8 cellular contexts compared by ENCODE assay signal in the genomic region with DNA sequence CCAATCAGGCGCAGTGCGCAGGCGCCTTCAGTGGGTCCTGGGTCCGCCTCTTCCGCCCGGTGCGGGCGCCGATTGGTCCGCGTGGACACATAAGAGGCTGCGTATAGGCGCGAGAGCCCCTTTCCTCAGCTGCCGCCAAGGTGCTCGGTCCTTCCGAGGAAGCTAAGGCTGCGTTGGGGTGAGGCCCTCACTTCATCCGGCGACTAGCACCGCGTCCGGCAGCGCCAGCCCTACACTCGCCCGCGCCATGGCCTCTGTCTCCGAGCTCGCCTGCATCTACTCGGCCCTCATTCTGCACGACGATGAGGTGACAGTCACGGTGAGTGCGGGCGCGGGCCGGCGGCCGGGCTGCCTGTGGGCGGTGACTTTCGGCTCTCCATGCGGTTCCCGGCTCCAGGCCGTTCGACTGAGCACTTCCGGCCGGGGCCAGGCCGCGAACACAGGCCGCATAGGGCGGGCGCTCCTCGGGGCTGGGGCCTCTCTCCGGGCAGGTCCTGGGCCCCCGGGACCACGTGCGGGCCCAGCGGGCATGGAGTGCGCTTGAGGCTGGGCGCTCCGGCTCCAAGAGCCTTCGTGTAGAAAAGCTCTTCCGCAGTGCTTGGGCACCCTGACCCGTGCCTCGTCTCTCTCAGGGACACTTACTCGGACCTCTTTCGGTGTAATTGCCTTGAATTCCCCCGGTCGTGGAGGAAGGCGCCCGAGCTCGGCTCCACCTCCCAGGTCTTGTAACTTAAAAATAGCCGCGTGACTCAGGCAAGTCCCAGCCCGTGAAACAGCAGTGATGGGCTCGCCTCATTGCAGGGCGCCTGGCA. TPM values are rescaled to one million over a fixed set of nuclear protein-coding genes. Genes with fewer than 3 reads are reported as not detected.
A peak's percentile ranks its signal among the peaks of the same experiment; 100 is the strongest.
DNase-seq lines count a peak whose midpoint lies in the region; ATAC-seq and TF ChIP-seq lines count a peak whose summit lies in the region.

A gene (plus strand): TSS at position 117 of the 812 bp plus-strand sequence. CDS start 131 bp downstream, at position 248.

- H3K27ac ChIP-seq in DOHH2 (ENCODE audit: low read depth, low read length) (peak within 1 kb of the TSS; percentile 75), KOPT-K1 (ENCODE audit: low read depth, low read length, poor library complexity, severe bottlenecking) (peak within 1 kb of the TSS; percentile 81)

- DNase-seq in RPMI8226 (peak; percentile 100), fibroblast of mammary gland (ENCODE audit: low read depth) (peak; percentile 94), natural killer cell (peak; percentile 96)
- peak; percentile 94 for DNase-seq in activated T-helper 2 cell treated with anti-CD3 and anti-CD28 coated beads, Interferon-gamma antibody, Interleukin-2, Interleukin-4, amounts not matched to agents 10 μg/mL and 5 μg/mL and 100 μg/mL, durations not matched to agents 14 hours and 24 hours and 36 hours (ENCODE audit: low spot score)
- DNase-seq in stimulated activated naive CD4-positive, alpha-beta T cell treated with Interleukin-2 at 50 U/mL for 16 hours (lab: John Stamatoyannopoulos, UW), result peak; percentile 91

- H3K36me3 ChIP-seq in DOHH2 (ENCODE audit: control insufficient read depth, low read length), result peaks cover 58% of the 10 kb centered on the region
- peaks cover 62% of the 10 kb centered on the region for H3K36me3 ChIP-seq in KOPT-K1 (ENCODE audit: insufficient read depth, low read length)

- H3K9me2 ChIP-seq in DOHH2 (replicated peaks; ENCODE audit: control insufficient read depth, low read length), result no peaks in the 10 kb centered on the region

- peaks cover 41% of the 10 kb centered on the region for H3K79me2 ChIP-seq in DOHH2 (ENCODE audit: control insufficient read depth, low read length)

- peak within 1 kb of the TSS; percentile 88 for H3K4me2 ChIP-seq in DOHH2 (ENCODE audit: low read length)

- H3K4me3 Mint-ChIP-seq in activated T-helper 2 cell treated with anti-CD3 and anti-CD28 coated beads, Interferon-gamma antibody, Interleukin-2, Interleukin-4, amounts not matched to agents 10 μg/mL and 5 μg/mL and 100 μg/mL, durations not matched to agents 14 hours and 24 hours and 36 hours (ENCODE audit: low read depth), result peak within 1 kb of the TSS; percentile 99
- peak within 1 kb of the TSS; percentile 98 for H3K4me3 Mint-ChIP-seq in natural killer cell

- H3K4me1 ChIP-seq in DOHH2 (ENCODE audit: control insufficient read depth, low read length), result peaks cover 29% of the 10 kb centered on the region

- no peaks in the 10 kb centered on the region for H3K9me3 ChIP-seq in DOHH2 (ENCODE audit: control insufficient read depth, insufficient read depth, low read length)
- H3K9me3 ChIP-seq in KOPT-K1 (ENCODE audit: insufficient read depth, low read length, poor library complexity, severe bottlenecking), result no peaks in the 10 kb centered on the region

- H3K36me3 Mint-ChIP-seq in activated T-helper 2 cell treated with anti-CD3 and anti-CD28 coated beads, Interferon-gamma antibody, Interleukin-2, Interleukin-4, amounts not matched to agents 10 μg/mL and 5 μg/mL and 100 μg/mL, durations not matched to agents 14 hours and 24 hours and 36 hours (ENCODE audit: low read depth), result peaks cover 59% of the 10 kb centered on the region
- H3K36me3 Mint-ChIP-seq in natural killer cell, result peaks cover 9% of the 10 kb centered on the region

- peaks cover 28% of the 10 kb centered on the region for H3K4me1 Mint-ChIP-seq in activated T-helper 2 cell treated with anti-CD3 and anti-CD28 coated beads, Interferon-gamma antibody, Interleukin-2, Interleukin-4, amounts not matched to agents 10 μg/mL and 5 μg/mL and 100 μg/mL, durations not matched to agents 14 hours and 24 hours and 36 hours (ENCODE audit: low read depth)
- peaks cover 41 to 45% of the 10 kb centered on the region in 2 donors for H3K4me1 Mint-ChIP-seq in natural killer cell

- peak within 1 kb of the TSS; percentile 99 for H3K27ac Mint-ChIP-seq in activated T-helper 2 cell treated with anti-CD3 and anti-CD28 coated beads, Interferon-gamma antibody, Interleukin-2, Interleukin-4, amounts not matched to agents 10 μg/mL and 5 μg/mL and 100 μg/mL, durations not matched to agents 14 hours and 24 hours and 36 hours
- H3K27ac Mint-ChIP-seq in natural killer cell, result peak within 1 kb of the TSS; percentile 98 to 100

- ATAC-seq in GM21786 (IDR thresholded peaks at IDR 0.05; ENCODE audit: unreplicated experiment), result peak; percentile 86
- ATAC-seq in natural killer cell, result peak; percentile 84 to 94 (median 90)

- no peaks in the 10 kb centered on the region for H3K27me3 Mint-ChIP-seq in activated T-helper 2 cell treated with anti-CD3 and anti-CD28 coated beads, Interferon-gamma antibody, Interleukin-2, Interleukin-4, amounts not matched to agents 10 μg/mL and 5 μg/mL and 100 μg/mL, durations not matched to agents 14 hours and 24 hours and 36 hours (ENCODE audit: low read depth)
- no peaks in the 10 kb centered on the region for H3K27me3 Mint-ChIP-seq in natural killer cell (ENCODE audit: low read depth in 2 of 2)

- TF ChIP-seq CTCF in DOHH2 (IDR thresholded peaks at IDR 0.05; ENCODE audit: low read depth, low read length, poor library complexity, severe bottlenecking) (no peak), fibroblast of mammary gland (conservative IDR thresholded peaks at IDR 0.05; ENCODE audit: control insufficient read depth, insufficient read depth, low read depth, low read length) (no peak), natural killer cell (IDR thresholded peaks at IDR 0.05) (no peak)

- peak within 1 kb of the TSS; percentile 93 for H3K4me3 ChIP-seq in DOHH2 (ENCODE audit: low read length)
- peak within 1 kb of the TSS; percentile 79 for H3K4me3 ChIP-seq in fibroblast of mammary gland (ENCODE audit: control insufficient read depth, low read depth, low read length)

- H3F3A ChIP-seq in DOHH2 (ENCODE audit: control insufficient read depth, insufficient read depth), result peaks cover 58% of the 10 kb centered on the region

- no peaks in the 10 kb centered on the region for H3K27me3 ChIP-seq in DOHH2 (ENCODE audit: control insufficient read depth, low read length)

- intact Hi-C loops in activated T-helper 2 cell treated with anti-CD3 and anti-CD28 coated beads, Interferon-gamma antibody, Interleukin-2, Interleukin-4, amounts not matched to agents 10 μg/mL and 5 μg/mL and 100 μg/mL, durations not matched to agents 14 hours and 24 hours and 36 hours (cut with micrococcal nuclease), result loop anchor here (1.0 to 5.0 kb wide), 3 partner anchors 10 to 644 kb away; a partner anchor contains a TSS
- intact Hi-C loops in natural killer cell (cut with micrococcal nuclease), result loop anchor here (1.0 to 5.0 kb wide), 5 partner anchors 9 to 656 kb away; a partner anchor contains a TSS

- H4K20me1 ChIP-seq in DOHH2 (ENCODE audit: control insufficient read depth, insufficient read depth, low read depth, low read length), result peaks cover 36% of the 10 kb centered on the region

- no peaks in the 10 kb centered on the region for H3K9me3 Mint-ChIP-seq in activated T-helper 2 cell treated with anti-CD3 and anti-CD28 coated beads, Interferon-gamma antibody, Interleukin-2, Interleukin-4, amounts not matched to agents 10 μg/mL and 5 μg/mL and 100 μg/mL, durations not matched to agents 14 hours and 24 hours and 36 hours
- H3K9me3 Mint-ChIP-seq in natural killer cell, result no peaks in the 10 kb centered on the region

RNA-seq across cellular contexts. Expression of the gene that starts here (rescaled TPM):
- 1,844 and 1,891 TPM in 2 replicates for total RNA-seq in activated T-helper 2 cell treated with anti-CD3 and anti-CD28 coated beads, Interferon-gamma antibody, Interleukin-2, Interleukin-4, amounts not matched to agents 10 μg/mL and 5 μg/mL and 100 μg/mL, durations not matched to agents 14 hours and 24 hours and 36 hours
- 1,000 to 10,000 TPM in 1 of 3 donors, 100 to 1,000 TPM in 2; 895 to 1,167 (median 974) TPM for total RNA-seq in natural killer cell

Comparison
In these comparisons a context has a peak if more than half of its experiments do, and no peak if none do; other contexts are left out.
1. Peak in every context shown above with its lines: DNase-seq, ATAC-seq, H3K4me3 ChIP-seq and H3K27ac ChIP-seq.